ENCODE assay signal across 8 cellular contexts in genomic region chr10:22655312-22655973, GRCh38. TPM values are rescaled to one million over a fixed set of nuclear protein-coding genes. Genes with fewer than 3 reads are reported as not detected.
DNase-seq lines count a peak whose midpoint lies in the region; ATAC-seq and TF ChIP-seq lines count a peak whose summit lies in the region.

No MANE protein-coding gene starts in this region.

- POLR2A ChIA-PET in AG04449 (lab: Yijun Ruan, JAX): no interaction called here
- POLR2A ChIA-PET in activated B cell treated with CpG ODN at 0.5 μM for 24 hours (lab: Charles Lee): interaction anchor here (0.5 to 1.7 kb wide), 3 partner anchors 17 to 38 kb away, joined by 3 to 6 read pairs (median 3); no protein-coding TSS in a partner anchor

- ATAC-seq in GM18867 (IDR thresholded peaks at IDR 0.05; ENCODE audit: unreplicated experiment) (peak; percentile 49), activated B cell treated with CpG ODN at 0.5 μM for 24 hours (ENCODE audit: low read depth) (peak; percentile 41), GM21528 (IDR thresholded peaks at IDR 0.05; ENCODE audit: low FRiP score, unreplicated experiment) (no peak)

- H3K9me3 Mint-ChIP-seq in activated B cell treated with CpG ODN at 0.5 μM for 24 hours: no peaks in the 10 kb centered on the region

- peak overlapping the region; percentile 35 for H3K4me3 Mint-ChIP-seq in activated B cell treated with CpG ODN at 0.5 μM for 24 hours

- TF ChIP-seq CTCF in AG04449 (IDR thresholded peaks at IDR 0.05; ENCODE audit: insufficient read depth, low read length, missing control alignments): no peak
- no peak for TF ChIP-seq CTCF in activated B cell treated with CpG ODN at 0.5 μM for 24 hours (IDR thresholded peaks at IDR 0.05)
- TF ChIP-seq CTCF in fibroblast of the aortic adventitia (IDR thresholded peaks at IDR 0.05; ENCODE audit: insufficient read depth, low read length): no peak

- no peak overlapping the region for H3K4me3 ChIP-seq in AG04449 (ENCODE audit: low read depth, low read length)
- H3K4me3 ChIP-seq in fibroblast of the aortic adventitia (ENCODE audit: low read depth, low read length): no peak overlapping the region

- peaks cover 11% of the 10 kb centered on the region for H3K36me3 Mint-ChIP-seq in activated B cell treated with CpG ODN at 0.5 μM for 24 hours (ENCODE audit: low read depth)

- peak overlapping the region; percentile 72 for H3K27ac Mint-ChIP-seq in activated B cell treated with CpG ODN at 0.5 μM for 24 hours

- intact Hi-C loops in activated B cell treated with CpG ODN at 0.5 μM for 24 hours (cut with micrococcal nuclease): loop anchor here (2.0 to 5.0 kb wide), 2 partner anchors 13 to 332 kb away; no protein-coding TSS in a partner anchor

- peaks cover 98% of the 10 kb centered on the region for H3K4me1 Mint-ChIP-seq in activated B cell treated with CpG ODN at 0.5 μM for 24 hours

- peak; percentile 44 for DNase-seq in AG04449 (ENCODE audit: low read depth, low spot score)
- DNase-seq in activated B cell treated with CpG ODN at 0.5 μM for 24 hours: no peak
- DNase-seq in fibroblast of the aortic adventitia (ENCODE audit: low read depth): peak; percentile 48
- no peak for DNase-seq in NCI-H524 treated with DMSO at 0.1 percent for 48 hours (lab: John Stamatoyannopoulos, UW)
- no peak for DNase-seq in pons (ENCODE audit: low spot score)
- no peak for DNase-seq in NOMO-1 (lab: John Stamatoyannopoulos, UW; ENCODE audit: unreplicated experiment in 2 of 2)

- no peaks in the 10 kb centered on the region for H3K27me3 Mint-ChIP-seq in activated B cell treated with CpG ODN at 0.5 μM for 24 hours

- CTCF ChIA-PET in AG04449 (lab: Yijun Ruan, JAX) (no interaction called here), activated B cell treated with CpG ODN at 0.5 μM for 24 hours (lab: Charles Lee) (no interaction called here)

RNA-seq across cellular contexts. Expression of gene PIP4K2A, which starts 58.9 kb away (rescaled TPM):
- total RNA-seq in activated B cell treated with CpG ODN at 0.5 μM for 24 hours (94.6 and 102 TPM in 2 replicates), fibroblast of the aortic adventitia (ENCODE audit: low replicate concordance) (52.2 and 198 TPM in 2 replicates)

Comparison
In these comparisons a context has a peak if more than half of its experiments do, and no peak if none do; other contexts are left out.
1. DNase-seq: peak in AG04449 (single experiment) and fibroblast of the aortic adventitia (single experiment); none in activated B cell treated with CpG ODN at 0.5 μM for 24 hours (single experiment), NCI-H524 treated with DMSO at 0.1 percent for 48 hours (single experiment), pons (single experiment) and NOMO-1 (0 of 2).